ENCODE assay signal across 17 cellular contexts in the genomic region with DNA sequence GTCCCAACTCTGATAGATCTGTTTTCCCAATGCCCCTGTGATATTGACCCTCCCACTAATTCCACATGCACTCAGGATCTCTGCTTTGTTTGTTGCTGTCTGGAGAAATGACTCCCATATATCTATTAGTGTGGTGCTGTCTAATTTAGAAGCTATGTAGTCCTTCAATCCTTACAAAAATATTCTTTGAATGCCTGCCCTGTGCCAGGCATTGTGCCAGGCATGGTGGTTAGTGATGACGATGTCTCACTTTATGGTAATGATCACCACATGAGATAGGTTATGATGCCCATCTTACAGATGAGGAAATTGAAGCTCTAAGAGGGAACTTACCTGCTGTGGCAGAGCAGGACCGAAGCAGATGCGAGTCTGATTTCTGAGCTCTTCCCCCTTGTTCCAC. TPM values are rescaled to one million over a fixed set of nuclear protein-coding genes. Genes with fewer than 3 reads are reported as not detected.
DNase-seq lines count a peak whose midpoint lies in the region; ATAC-seq, FAIRE-seq and TF ChIP-seq lines count a peak whose summit lies in the region.
"Had no signal": no experiment of that assay in that cellular context is flagged by ENCODE, and none has a peak within 500 bp of the region (broad histone marks: within the 10 kb centered on the region; RNA-seq: fewer than 3 reads in every experiment).

No MANE protein-coding gene starts in this region.

- no peak overlapping the region for H2AK9ac ChIP-seq in IMR-90 (replicated peaks; ENCODE audit: low read depth, low read length, poor library complexity)

- H2BK120ac ChIP-seq in IMR-90 (ENCODE audit: low read depth, low read length): no peak overlapping the region

- H4K20me1 ChIP-seq in IMR-90 (ENCODE audit: insufficient read depth, low read length): no peaks in the 10 kb centered on the region; the same call in 1 of the 2 replicates

- no peak overlapping the region for H3K56ac ChIP-seq in IMR-90 (ENCODE audit: extremely low read depth, insufficient read depth, low read length)

- H3K27me3 Mint-ChIP-seq in activated T-helper 17 cell treated with anti-CD3 and anti-CD28 coated beads, Interleukin-2, amount 50 U/mL, for 72 hours: peaks cover 43% of the 10 kb centered on the region

- no peak overlapping the region for H3K18ac ChIP-seq in IMR-90 (ENCODE audit: low read depth, low read length)

- H2BK20ac ChIP-seq in IMR-90 (ENCODE audit: low read depth, low read length): no peak overlapping the region

- FAIRE-seq in RCC 7860 (lab: Jason Lieb, UNC): no peak
- FAIRE-seq: G401.6 had no signal

- H3K4me1 ChIP-seq in IMR-90 (ENCODE audit: control insufficient read depth, insufficient read depth, low read length): no peaks in the 10 kb centered on the region
- H3K4me1 ChIP-seq in HAP-1: no peaks in the 10 kb centered on the region
- H3K4me1 ChIP-seq in foreskin keratinocyte: no peaks in the 10 kb centered on the region

- ATAC-seq in IMR-90 (ENCODE audit: low read depth) (no peak), foreskin keratinocyte (no peak)
- ATAC-seq in activated T-helper 17 cell treated with anti-CD3 and anti-CD28 coated beads, Interleukin-2, amount 50 U/mL, for 72 hours (replicated peaks): no peak

- no peak overlapping the region for H3K4ac ChIP-seq in IMR-90 (ENCODE audit: low read depth, low read length)

- H3K14ac ChIP-seq in IMR-90 (replicated peaks; ENCODE audit: low read depth, low read length): no peak overlapping the region

- H3K27ac ChIP-seq in IMR-90 (ENCODE audit: insufficient read depth, low read length): no peak overlapping the region
- H3K27ac ChIP-seq in foreskin keratinocyte: no peak overlapping the region
- H3K27ac ChIP-seq: C4-2B, HL-60 had no signal

- H3K9me3 ChIP-seq in IMR-90 (ENCODE audit: control insufficient read depth, insufficient read depth, low read length): no peaks in the 10 kb centered on the region
- H3K9me3 ChIP-seq in HAP-1: no peaks in the 10 kb centered on the region

- no peak overlapping the region for H3K4me3 Mint-ChIP-seq in activated T-helper 17 cell treated with anti-CD3 and anti-CD28 coated beads, Interleukin-2, amount 50 U/mL, for 72 hours

- H4K8ac ChIP-seq in IMR-90 (ENCODE audit: low read depth in 2 of 2, low read length in 2 of 2): no peak overlapping the region

- peaks cover 14% of the 10 kb centered on the region for H3K36me3 ChIP-seq in IMR-90 (ENCODE audit: control insufficient read depth, insufficient read depth, low read length)
- no peaks in the 10 kb centered on the region for H3K36me3 ChIP-seq in HAP-1 (replicated peaks)

- H4K5ac ChIP-seq in IMR-90 (ENCODE audit: low read depth, low read length): no peak overlapping the region

- peaks cover 74% of the 10 kb centered on the region for H3K36me3 Mint-ChIP-seq in activated T-helper 17 cell treated with anti-CD3 and anti-CD28 coated beads, Interleukin-2, amount 50 U/mL, for 72 hours (ENCODE audit: low read depth)

- no peaks in the 10 kb centered on the region for H3K4me1 Mint-ChIP-seq in activated T-helper 17 cell treated with anti-CD3 and anti-CD28 coated beads, Interleukin-2, amount 50 U/mL, for 72 hours

- no peak overlapping the region for H4K91ac ChIP-seq in IMR-90 (ENCODE audit: insufficient read depth, low read depth, low read length)

- H3K23ac ChIP-seq in IMR-90 (ENCODE audit: low read depth, low read length): no peak overlapping the region

- no peak overlapping the region for H2BK15ac ChIP-seq in IMR-90 (ENCODE audit: low read depth, low read length)

- dilution Hi-C loops in IMR-90 (cut with HindIII; ENCODE audit: low sequenced_read_pairs, unreplicated experiment): no loop called here

- TF ChIP-seq CTCF in IMR-90 (conservative IDR thresholded peaks at IDR 0.05; ENCODE audit: low read depth, low read length): no peak
- TF ChIP-seq CTCF in fibroblast of mammary gland (conservative IDR thresholded peaks at IDR 0.05; ENCODE audit: control insufficient read depth, insufficient read depth, low read depth, low read length): no peak
- no peak for TF ChIP-seq CTCF in foreskin keratinocyte (conservative IDR thresholded peaks at IDR 0.05)

- no peaks in the 10 kb centered on the region for H3K9me1 ChIP-seq in IMR-90 (ENCODE audit: insufficient read depth, low read length)

- H3K27me3 ChIP-seq in IMR-90 (ENCODE audit: control insufficient read depth, insufficient read depth, low read length) (peaks cover 17% of the 10 kb centered on the region; the same call in 1 of the 2 replicates), HAP-1 (ENCODE audit: low read depth) (no peaks in the 10 kb centered on the region), foreskin keratinocyte (peaks cover 64% of the 10 kb centered on the region)

- H2BK5ac ChIP-seq in IMR-90 (ENCODE audit: low read depth, low read length, poor library complexity, severe bottlenecking): no peak overlapping the region

- H3K4me3 ChIP-seq in IMR-90 (ENCODE audit: insufficient read depth, low read depth, low read length) (no peak overlapping the region), fibroblast of mammary gland (ENCODE audit: control insufficient read depth, low read depth, low read length) (no peak overlapping the region), HAP-1 (no peak overlapping the region)

- 60% methylated on average over 1 of the region's 3 CpGs; no CpG with 5 or more reads in 1 of the 2 experiments for WGBS in IMR-90 (ENCODE audit: extremely low coverage in 2 of 2, insufficient read length in 1 of 2), 2 experiments

- CTCF ChIA-PET in IMR-90 (lab: Yijun Ruan, JAX): no interaction called here

- DNase-seq in EL (peak; percentile 43), IMR-90 (peak; percentile 4), fibroblast of mammary gland (ENCODE audit: low read depth) (peak; percentile 6), HAP-1 (ENCODE audit: low spot score in 2 of 2) (no peak), RCC 7860 (ENCODE audit: low spot score) (no peak), foreskin keratinocyte (no peak)
- DNase-seq: DMS53, NCI-H1417 treated with DMSO at 0.1 percent for 48 hours, NCI-H2029, NCI-H524, RPMI8226 had no signal

- no peaks in the 10 kb centered on the region for H3K9me3 Mint-ChIP-seq in activated T-helper 17 cell treated with anti-CD3 and anti-CD28 coated beads, Interleukin-2, amount 50 U/mL, for 72 hours

- no peak for TF ChIP-seq POLR2A in IMR-90 (IDR thresholded peaks at IDR 0.05; ENCODE audit: low read depth, low read length)

- no peak overlapping the region for H2AFZ ChIP-seq in IMR-90 (replicated peaks; ENCODE audit: low read length, poor library complexity)

- TF ChIP-seq RAD21 in IMR-90 (IDR thresholded peaks at IDR 0.05; ENCODE audit: low read length): no peak

- H3K27ac Mint-ChIP-seq in activated T-helper 17 cell treated with anti-CD3 and anti-CD28 coated beads, Interleukin-2, amount 50 U/mL, for 72 hours: no peak overlapping the region

- no peak overlapping the region for H3K9ac ChIP-seq in IMR-90 (ENCODE audit: low read depth, low read length)

- H3K79me1 ChIP-seq in IMR-90 (ENCODE audit: low read depth in 1 of 2, low read length in 2 of 2): no peaks in the 10 kb centered on the region

- POLR2A ChIA-PET in IMR-90 (lab: Charles Lee; ENCODE audit: unreplicated experiment): no interaction called here

- no peak overlapping the region for H2AK5ac ChIP-seq in IMR-90 (ENCODE audit: low read depth, low read length)

- no peak overlapping the region for H3K4me2 ChIP-seq in IMR-90 (ENCODE audit: low read depth, low read length)

- intact Hi-C loops in IMR-90 (cut with micrococcal nuclease): no loop called here

- in situ Hi-C loops in IMR-90 (cut with MboI; ENCODE audit: low sequenced_read_pairs) (no loop called here), HAP-1 (cut with MboI; ENCODE audit: low sequenced_read_pairs) (no loop called here)

- no TSS peak for BruUV-seq in IMR-90 (replicated peaks; lab: Mats Ljungman, UMichigan)

TF ChIP-seq in IMR-90, 13 proteins besides CTCF, POLR2A, EP300 and RAD21 (continues in another document):
- TF ChIP-seq FOS (IDR thresholded peaks at IDR 0.05; ENCODE audit: low read depth, low read length) (no peak), RFX5 (IDR thresholded peaks at IDR 0.05; ENCODE audit: low read depth, low read length) (no peak), MXI1 (IDR thresholded peaks at IDR 0.05; ENCODE audit: borderline replicate concordance, low read depth, low read length) (no peak), MAZ (IDR thresholded peaks at IDR 0.05; ENCODE audit: borderline replicate concordance, low read depth, low read length) (no peak), RCOR1 (IDR thresholded peaks at IDR 0.05; ENCODE audit: insufficient replicate concordance, low read length) (no peak), BHLHE40 (IDR thresholded peaks at IDR 0.05; ENCODE audit: low read depth, low read length) (no peak), MAFK (IDR thresholded peaks at IDR 0.05; ENCODE audit: low read depth, low read length) (no peak), NFE2L2 (IDR thresholded peaks at IDR 0.05; ENCODE audit: low read depth, low read length) (no peak), CEBPB (IDR thresholded peaks at IDR 0.05; ENCODE audit: low read depth, low read length) (no peak), CHD1 (IDR thresholded peaks at IDR 0.05; ENCODE audit: low read depth, low read length) (no peak), SMC3 (IDR thresholded peaks at IDR 0.05; ENCODE audit: low read depth, low read length) (no peak)

RNA-seq across cellular contexts. Expression of a gene that starts 12.9 kb away (rescaled TPM):
- total RNA-seq in IMR-90 (2012; rRNA removed) (not detected in 2 replicates), foreskin keratinocyte (not detected in 2 replicates)
- polyA plus RNA-seq in IMR-90 (2012; rRNA removed) (not detected in 2 replicates), foreskin keratinocyte (not detected in 2 replicates)
- not detected in 2 replicates for polyA plus RNA-seq in IMR-90 (2012; cell fraction: cytosol; rRNA removed)
- not detected in 2 replicates for polyA plus RNA-seq in IMR-90 (2012; cell fraction: nucleus; rRNA removed; ENCODE audit: low replicate concordance)
- not detected for total RNA-seq in activated T-helper 17 cell treated with anti-CD3 and anti-CD28 coated beads, Interleukin-2, amount 50 U/mL, for 72 hours
- total RNA-seq: H4 had no signal
- polyA plus RNA-seq: AG04450 had no signal

RNA-seq across cellular contexts. Expression of a gene that starts 46.6 kb away (rescaled TPM):
- total RNA-seq in IMR-90 (2012; rRNA removed) (3.6 and 5.4 TPM in 2 replicates), foreskin keratinocyte (0.25 and 0.99 TPM in 2 replicates)
- polyA plus RNA-seq in IMR-90 (2012; rRNA removed) (13.7 and 14.3 TPM in 2 replicates), foreskin keratinocyte (0.11 and 0.12 TPM in 2 replicates)
- polyA plus RNA-seq in IMR-90 (2012; cell fraction: cytosol; rRNA removed): 6.1 and 8.4 TPM in 2 replicates
- 166 and 173 TPM in 2 replicates for polyA plus RNA-seq in IMR-90 (2012; cell fraction: nucleus; rRNA removed; ENCODE audit: low replicate concordance)
- 100 to 1,000 TPM in 1 of 2 donors, 10 to 100 TPM in 1; 38.1 to 244 TPM for total RNA-seq in activated T-helper 17 cell treated with anti-CD3 and anti-CD28 coated beads, Interleukin-2, amount 50 U/mL, for 72 hours

RNA-seq across cellular contexts. Expression of a gene that starts 54.6 kb away (rescaled TPM):
- under 0.01 and 0.36 TPM in 2 replicates for total RNA-seq in IMR-90 (2012; rRNA removed)
- 0.56 and 0.66 TPM in 2 replicates for polyA plus RNA-seq in IMR-90 (2012; rRNA removed)
- polyA plus RNA-seq in IMR-90 (2012; cell fraction: cytosol; rRNA removed): 0.38 and 1.4 TPM in 2 replicates
- 0.35 and 0.48 TPM in 2 replicates for polyA plus RNA-seq in IMR-90 (2012; cell fraction: nucleus; rRNA removed; ENCODE audit: low replicate concordance)
- not detected for total RNA-seq in activated T-helper 17 cell treated with anti-CD3 and anti-CD28 coated beads, Interleukin-2, amount 50 U/mL, for 72 hours
- total RNA-seq in foreskin keratinocyte: 0.21 and 0.71 TPM in 2 replicates
- polyA plus RNA-seq in foreskin keratinocyte: 0.20 and 0.59 TPM in 2 replicates

Comparison
In these comparisons a context has a peak if more than half of its experiments do, and no peak if none do; other contexts are left out.
1. DNase-seq: peak in EL (single experiment), IMR-90 (single experiment) and fibroblast of mammary gland (single experiment); none in HAP-1 (0 of 2), RCC 7860 (single experiment) and foreskin keratinocyte (0 of 2).